ENCODE assay signal across 10 cellular contexts in genomic region chr11:61445535-61445934, GRCh38. TPM values are rescaled to one million over a fixed set of nuclear protein-coding genes. Genes with fewer than 3 reads are reported as not detected.
DNase-seq lines count a peak whose midpoint lies in the region; ATAC-seq and TF ChIP-seq lines count a peak whose summit lies in the region.
"Had no signal": no experiment of that assay in that cellular context is flagged by ENCODE, and none has a peak within 500 bp of the region (broad histone marks: within the 10 kb centered on the region; RNA-seq: fewer than 3 reads in every experiment).

No MANE protein-coding gene starts in this region.

- no peak for TF ChIP-seq POLR2A in stomach (IDR thresholded peaks at IDR 0.05)

- TF ChIP-seq CTCF in dorsolateral prefrontal cortex (IDR thresholded peaks at IDR 0.05 in 54 of 56, conservative IDR thresholded peaks at IDR 0.05 in 2 of 56; ENCODE audit: low read depth in 1 of 56, partially characterized antibody in 56 of 56) (no peak), stomach (IDR thresholded peaks at IDR 0.05) (no peak)

- intact Hi-C loops in dorsolateral prefrontal cortex (cut with DNase I) (loop anchor here (5.0 kb wide), 3 partner anchors 72 to 192 kb away; partner anchors contain the start of gene SYT7 (in 1 of the 2)), stomach (cut with DNase I; ENCODE audit: low total_unique reads) (no loop called here)

- H3K36me3 ChIP-seq in stomach: peaks cover 26 to 96% (median 90%) of the 10 kb centered on the region in 4 donors

- peak overlapping the region in 57 of 59 donors; percentile 17 to 98 (median 85) for H3K27ac ChIP-seq in dorsolateral prefrontal cortex
- peak overlapping the region in 4 of 5 donors; percentile 3 to 81 (median 62) for H3K27ac ChIP-seq in stomach

- peak; percentile 4 for DNase-seq in NCI-H1694 treated with DMSO at 0.1 percent for 48 hours (lab: John Stamatoyannopoulos, UW)
- no peak for DNase-seq in NCI-H1694 (lab: John Stamatoyannopoulos, UW)
- DNase-seq in NCI-H345 (lab: John Stamatoyannopoulos, UW): peak; percentile 42
- DNase-seq in dorsolateral prefrontal cortex: no peak
- no peak for DNase-seq in stomach
- no peak for DNase-seq in effector CD4-positive, alpha-beta T cell
- no peak for DNase-seq in SK-N-DZ (ENCODE audit: low spot score)

- no peaks in the 10 kb centered on the region for H3K27me3 ChIP-seq in dorsolateral prefrontal cortex
- H3K27me3 ChIP-seq in stomach: no peaks in the 10 kb centered on the region
- H3K27me3 ChIP-seq: heart left ventricle had no signal

- peaks cover 4 to 48% (median 26%) of the 10 kb centered on the region in 4 donors for H3K4me1 ChIP-seq in stomach

- H3K9me3 ChIP-seq in stomach: no peaks in the 10 kb centered on the region
- H3K9me3 ChIP-seq: heart left ventricle had no signal

- 62 to 77% (median 74%) methylated on average over 4 of the region's 4 CpGs for WGBS in stomach, 5 donors

- TF ChIP-seq EP300 in stomach (IDR thresholded peaks at IDR 0.05): no peak

- ATAC-seq in HG03354 (IDR thresholded peaks at IDR 0.05; ENCODE audit: poor library complexity, severe bottlenecking, unreplicated experiment): no peak

- H3K4me3 ChIP-seq in dorsolateral prefrontal cortex: no peak overlapping the region
- H3K4me3 ChIP-seq in stomach: no peak overlapping the region
- H3K4me3 ChIP-seq: heart left ventricle, lung had no signal

RNA-seq across cellular contexts. Expression of gene SDHAF2, which starts 15.6 kb away (rescaled TPM):
- total RNA-seq in dorsolateral prefrontal cortex (10 to 100 TPM; 23.9 to 53.9 (median 37.5) TPM), stomach (100 to 1,000 TPM in 1 of 5 donors, 10 to 100 TPM in 4; 11.6 to 125 (median 40.6) TPM)
- 10 to 100 TPM; 36.6 to 53.9 (median 43.7) TPM for polyA plus RNA-seq in stomach
- polyA plus RNA-seq in SK-N-DZ (2014; cell fraction: cytosol; rRNA removed): 37.7 and 41.8 TPM in 2 replicates
- 45.3 and 48.5 TPM in 2 replicates for polyA plus RNA-seq in SK-N-DZ (2014; cell fraction: nucleus; rRNA removed)

RNA-seq across cellular contexts. Expression of gene CPSF7, which starts 15.8 kb away (rescaled TPM):
- total RNA-seq in dorsolateral prefrontal cortex (100 to 1,000 TPM in 29 of 120 experiments, 10 to 100 TPM in 91; 73.7 to 125 (median 93.7) TPM), stomach (100 to 1,000 TPM in 1 of 5 donors, 10 to 100 TPM in 4; 22.3 to 249 (median 46.1) TPM)
- polyA plus RNA-seq in stomach: 10 to 100 TPM; 21.7 to 33.0 (median 22.3) TPM
- 64.0 and 78.8 TPM in 2 replicates for polyA plus RNA-seq in SK-N-DZ (2014; cell fraction: cytosol; rRNA removed)
- 130 and 149 TPM in 2 replicates for polyA plus RNA-seq in SK-N-DZ (2014; cell fraction: nucleus; rRNA removed)

RNA-seq across cellular contexts. Expression of gene TMEM216, which starts 53.1 kb away (rescaled TPM):
- 10 to 100 TPM in 68 of 120 experiments, 1 to 10 TPM in 52; 4.7 to 22.4 (median 10.3) TPM for total RNA-seq in dorsolateral prefrontal cortex
- 10 to 100 TPM; 12.3 to 35.6 (median 14.0) TPM for total RNA-seq in stomach
- polyA plus RNA-seq in stomach: 10 to 100 TPM; 14.7 to 17.1 (median 15.7) TPM
- 27.4 and 29.7 TPM in 2 replicates for polyA plus RNA-seq in SK-N-DZ (2014; cell fraction: cytosol; rRNA removed)
- 18.4 and 21.3 TPM in 2 replicates for polyA plus RNA-seq in SK-N-DZ (2014; cell fraction: nucleus; rRNA removed)

Comparison
In these comparisons a context has a peak if more than half of its experiments do, and no peak if none do; other contexts are left out.
1. DNase-seq: peak in NCI-H1694 treated with DMSO at 0.1 percent for 48 hours (single experiment) and NCI-H345 (single experiment); none in NCI-H1694 (single experiment), dorsolateral prefrontal cortex (0 of 10), stomach (single experiment), effector CD4-positive, alpha-beta T cell (single experiment) and SK-N-DZ (single experiment).